Comparison of ENCODE assay signal across 19 cellular contexts in genomic region chr17:64213995-64214507, GRCh38. TPM values are rescaled to one million over a fixed set of nuclear protein-coding genes. Genes with fewer than 3 reads are reported as not detected.
DNase-seq lines count a peak whose midpoint lies in the region; ATAC-seq, FAIRE-seq and TF ChIP-seq lines count a peak whose summit lies in the region.
"Had no signal": no experiment of that assay in that cellular context is flagged by ENCODE, and none has a peak within 500 bp of the region (broad histone marks: within the 10 kb centered on the region; RNA-seq: fewer than 3 reads in every experiment).

No MANE protein-coding gene starts in this region.

- no peaks in the 10 kb centered on the region for H3K36me3 Mint-ChIP-seq in natural killer cell
- H3K36me3 Mint-ChIP-seq in natural killer cell treated with Interleukin-12 subunit alpha and Interleukin-12 subunit beta and Interleukin-15 and Interleukin-18, amount 100 ng/mL, for 72 hours, result peaks cover 6% of the 10 kb centered on the region

- H3K27me3 Mint-ChIP-seq in natural killer cell (ENCODE audit: low read depth in 2 of 2), result no peaks in the 10 kb centered on the region
- H3K27me3 Mint-ChIP-seq in natural killer cell treated with Interleukin-12 subunit alpha and Interleukin-12 subunit beta and Interleukin-15 and Interleukin-18, amount 100 ng/mL, for 72 hours, result no peaks in the 10 kb centered on the region
- H3K27me3 Mint-ChIP-seq: IgD-negative memory B cell had no signal

- FAIRE-seq in kidney (lab: Jason Lieb, UNC), result no peak

- POLR2A ChIA-PET in RWPE1 (lab: Yijun Ruan, JAX; ENCODE audit: low non-redundant PET), result no interaction called here

- no peak overlapping the region for H3K4me3 Mint-ChIP-seq in natural killer cell
- no peak overlapping the region for H3K4me3 Mint-ChIP-seq in natural killer cell treated with Interleukin-12 subunit alpha and Interleukin-12 subunit beta and Interleukin-15 and Interleukin-18, amount 100 ng/mL, for 72 hours
- H3K4me3 Mint-ChIP-seq: GM23338, IgD-negative memory B cell had no signal

- 78 to 81% methylated on average over 13 of the region's 13 CpGs for WGBS in thyroid gland, 2 donors

- ATAC-seq in natural killer cell, result peak in 2 of 3 donors; percentile 22 to 29
- no peak for ATAC-seq in natural killer cell treated with Interleukin-12 subunit alpha and Interleukin-12 subunit beta and Interleukin-15 and Interleukin-18, amount 100 ng/mL, for 72 hours
- ATAC-seq: activated naive CD4-positive, alpha-beta T cell treated with anti-CD3 and anti-CD28 coated beads, Interleukin-2, amount 50 U/mL, for 72 hours; GM23338 had no signal

- intact Hi-C loops in natural killer cell (cut with micrococcal nuclease), result no loop called here
- intact Hi-C loops in thyroid gland (cut with DNase I), result no loop called here
- intact Hi-C loops in kidney (cut with DNase I), result no loop called here

- peak overlapping the region; percentile 4; the same call in 1 of the 2 replicates for H3K27ac ChIP-seq in RWPE1
- peak overlapping the region; percentile 6 to 78 (median 19) for H3K27ac ChIP-seq in thyroid gland
- no peak overlapping the region for H3K27ac ChIP-seq in kidney (ENCODE audit: low read depth in 2 of 2, low read length in 2 of 2)
- H3K27ac ChIP-seq: parathyroid adenoma had no signal

- H3K4me1 Mint-ChIP-seq in natural killer cell, result peaks cover 31 to 38% of the 10 kb centered on the region in 2 donors
- peaks cover 5 to 25% of the 10 kb centered on the region in 2 donors for H3K4me1 Mint-ChIP-seq in natural killer cell treated with Interleukin-12 subunit alpha and Interleukin-12 subunit beta and Interleukin-15 and Interleukin-18, amount 100 ng/mL, for 72 hours (ENCODE audit: low read depth in 2 of 2)

- TF ChIP-seq POLR2A in thyroid gland (IDR thresholded peaks at IDR 0.05), result no peak

- TF ChIP-seq CTCF in natural killer cell (IDR thresholded peaks at IDR 0.05) (no peak), RWPE1 (conservative IDR thresholded peaks at IDR 0.05; ENCODE audit: low read depth) (no peak), fibroblast of the aortic adventitia (IDR thresholded peaks at IDR 0.05; ENCODE audit: insufficient read depth, low read length) (no peak), thyroid gland (IDR thresholded peaks at IDR 0.05) (no peak), kidney (IDR thresholded peaks at IDR 0.05; ENCODE audit: borderline replicate concordance, extremely low read depth, insufficient read depth) (no peak)

- H3K9me3 ChIP-seq in thyroid gland, result no peaks in the 10 kb centered on the region
- H3K9me3 ChIP-seq in kidney (ENCODE audit: control insufficient read depth in 1 of 2, low read length in 2 of 2), result no peaks in the 10 kb centered on the region
- H3K9me3 ChIP-seq: esophagus squamous epithelium, thoracic aorta had no signal

- H3K36me3 ChIP-seq in thyroid gland, result peaks cover 5 to 7% of the 10 kb centered on the region in 2 donors
- peaks cover 0 to 3% of the 10 kb centered on the region in 2 donors for H3K36me3 ChIP-seq in kidney (ENCODE audit: control insufficient read depth in 1 of 2, insufficient read depth in 2 of 2, low read length in 2 of 2)

- no peak overlapping the region for H3K27ac Mint-ChIP-seq in natural killer cell
- no peak overlapping the region for H3K27ac Mint-ChIP-seq in natural killer cell treated with Interleukin-12 subunit alpha and Interleukin-12 subunit beta and Interleukin-15 and Interleukin-18, amount 100 ng/mL, for 72 hours
- H3K27ac Mint-ChIP-seq: GM23338, IgD-negative memory B cell had no signal

- H3K4me3 ChIP-seq in fibroblast of the aortic adventitia (ENCODE audit: low read depth, low read length), result no peak overlapping the region
- no peak overlapping the region for H3K4me3 ChIP-seq in thyroid gland (replicated peaks in 1 of 3)
- peak overlapping the region in 1 of 2 donors; percentile 6 for H3K4me3 ChIP-seq in kidney (ENCODE audit: low read length in 2 of 2)
- H3K4me3 ChIP-seq: esophagus squamous epithelium, GM23338, thoracic aorta had no signal

- H3K4me1 ChIP-seq in thyroid gland (peaks cover 54 to 67% of the 10 kb centered on the region in 2 donors), kidney (ENCODE audit: control insufficient read depth in 1 of 2, insufficient read depth in 1 of 2, low read depth in 1 of 2, low read length in 2 of 2) (peaks cover 32% of the 10 kb centered on the region in 2 donors)

- H3K9me3 Mint-ChIP-seq in natural killer cell, result no peaks in the 10 kb centered on the region
- H3K9me3 Mint-ChIP-seq in natural killer cell treated with Interleukin-12 subunit alpha and Interleukin-12 subunit beta and Interleukin-15 and Interleukin-18, amount 100 ng/mL, for 72 hours, result no peaks in the 10 kb centered on the region
- H3K9me3 Mint-ChIP-seq: activated naive CD4-positive, alpha-beta T cell treated with anti-CD3 and anti-CD28 coated beads, Interleukin-2, amount 50 U/mL, for 72 hours; GM23338; IgD-negative memory B cell had no signal

- H3K27me3 ChIP-seq in thyroid gland, result no peaks in the 10 kb centered on the region
- H3K27me3 ChIP-seq: esophagus squamous epithelium had no signal

- CTCF ChIA-PET in RWPE1 (lab: Yijun Ruan, JAX), result no interaction called here

- DNase-seq in natural killer cell (no peak), RWPE1 (ENCODE audit: low spot score) (no peak), fibroblast of the aortic adventitia (ENCODE audit: low read depth) (peak; percentile 22), thyroid gland (no peak), HT-29 (ENCODE audit: low spot score) (no peak), kidney (no peak), cortex of kidney (lab: John Stamatoyannopoulos, UW) (no peak)
- no peak for DNase-seq in natural killer cell treated with Interleukin-12 subunit alpha and Interleukin-12 subunit beta and Interleukin-15 and Interleukin-18, amount 100 ng/mL, for 72 hours (ENCODE audit: low spot score)
- DNase-seq: activated CD4-positive, CD25-positive, alpha-beta regulatory T cell treated with anti-CD3 and anti-CD28 coated beads, Interleukin-2, amount 50 U/mL, for 72 hours; activated CD8-positive, alpha-beta memory T cell treated with anti-CD3 and anti-CD28 coated beads, Interleukin-2, amount 50 U/mL, for 48 hours; cerebellar nuclear complex; esophagus squamous epithelium; NCI-H187; SW 1271 had no signal

- no peak overlapping the region for H3K9ac ChIP-seq in kidney (ENCODE audit: low read length in 2 of 2)
- H3K9ac ChIP-seq: parathyroid adenoma had no signal

RNA-seq across cellular contexts. Expression of gene TEX2, which starts 49.0 kb away (rescaled TPM):
- total RNA-seq in natural killer cell (10 to 100 TPM in 2 of 3 donors, 1 to 10 TPM in 1; 8.3 to 16.3 (median 11.3) TPM), fibroblast of the aortic adventitia (ENCODE audit: low replicate concordance) (24.4 and 24.6 TPM in 2 replicates), thyroid gland (100 to 1,000 TPM in 1 of 4 donors, 10 to 100 TPM in 3; 63.9 to 101 (median 71.7) TPM), kidney (39.1 TPM)
- total RNA-seq in natural killer cell treated with Interleukin-12 subunit alpha and Interleukin-12 subunit beta and Interleukin-15 and Interleukin-18, amount 100 ng/mL, for 72 hours, result 10 to 100 TPM; 14.0 to 28.6 TPM
- 9.7 and 9.8 TPM in 2 replicates for total RNA-seq in HT-29 (2014; rRNA removed; shearing (Covaris generic))
- polyA plus RNA-seq in kidney (ENCODE audit: insufficient read depth, low read depth, low replicate concordance), result 14.0 TPM

Comparison
In these comparisons a context has a peak if more than half of its experiments do, and no peak if none do; other contexts are left out.
1. ATAC-seq: peak in natural killer cell (2 of 3); none in natural killer cell treated with Interleukin-12 subunit alpha and Interleukin-12 subunit beta and Interleukin-15 and Interleukin-18, amount 100 ng/mL, for 72 hours (0 of 2).
2. H3K27ac ChIP-seq: peak in RWPE1 (single experiment) and thyroid gland (3 of 3); none in kidney (0 of 2).